23 cellular contexts compared by ENCODE assay signal in genomic region chr12:50453872-50454271, GRCh38. TPM values are rescaled to one million over a fixed set of nuclear protein-coding genes. Genes with fewer than 3 reads are reported as not detected.
"Had no signal": no experiment of that assay in that cellular context is flagged by ENCODE, and none has a peak within 500 bp of the region (broad histone marks: within the 10 kb centered on the region; RNA-seq: fewer than 3 reads in every experiment).

No MANE protein-coding gene starts in this region.

- H3K4me3 Mint-ChIP-seq: activated naive CD4-positive, alpha-beta T cell treated with anti-CD3 and anti-CD28 coated beads, Interleukin-2, amount 10 ng/mL, durations not matched to agents 7 days and 5 days; natural killer cell treated with Interleukin-12 subunit alpha and Interleukin-12 subunit beta and Interleukin-15 and Interleukin-18, amount 100 ng/mL, for 72 hours had no signal

- H3K4me1 Mint-ChIP-seq: activated naive CD4-positive, alpha-beta T cell treated with anti-CD3 and anti-CD28 coated beads, Interleukin-2, amount 10 ng/mL, durations not matched to agents 7 days and 5 days had no signal

- H3K9me3 ChIP-seq: body of pancreas, tibial nerve, uterus had no signal

- H3K27ac ChIP-seq: body of pancreas, coronary artery, tibial nerve, uterus had no signal

- H3K27me3 Mint-ChIP-seq: activated naive CD4-positive, alpha-beta T cell treated with anti-CD3 and anti-CD28 coated beads, Interleukin-2, amount 10 ng/mL, durations not matched to agents 7 days and 5 days; natural killer cell treated with Interleukin-12 subunit alpha and Interleukin-12 subunit beta and Interleukin-15 and Interleukin-18, amount 100 ng/mL, for 72 hours had no signal

- H3K4me3 ChIP-seq: body of pancreas, coronary artery, tibial nerve, uterus had no signal

- H3K9me3 Mint-ChIP-seq: activated naive CD4-positive, alpha-beta T cell treated with anti-CD3 and anti-CD28 coated beads, Interleukin-2, amount 10 ng/mL, durations not matched to agents 7 days and 5 days; activated T-helper 2 cell treated with anti-CD3 and anti-CD28 coated beads, Interferon-gamma antibody, Interleukin-2, Interleukin-4, amounts not matched to agents 10 μg/mL and 5 μg/mL and 100 μg/mL, durations not matched to agents 14 hours and 24 hours and 36 hours; natural killer cell treated with Interleukin-12 subunit alpha and Interleukin-12 subunit beta and Interleukin-15 and Interleukin-18, amount 100 ng/mL, for 72 hours had no signal

- H3K4me1 ChIP-seq: body of pancreas, uterus had no signal

- H3K27ac Mint-ChIP-seq: activated naive CD4-positive, alpha-beta T cell treated with anti-CD3 and anti-CD28 coated beads, Interleukin-2, amount 10 ng/mL, durations not matched to agents 7 days and 5 days; activated T-helper 2 cell treated with anti-CD3 and anti-CD28 coated beads, Interferon-gamma antibody, Interleukin-2, Interleukin-4, amounts not matched to agents 10 μg/mL and 5 μg/mL and 100 μg/mL, durations not matched to agents 14 hours and 24 hours and 36 hours; natural killer cell treated with Interleukin-12 subunit alpha and Interleukin-12 subunit beta and Interleukin-15 and Interleukin-18, amount 100 ng/mL, for 72 hours had no signal

- DNase-seq: activated CD4-positive, alpha-beta T cell treated with anti-CD3 and anti-CD28 coated beads, Interleukin-2, amount 50 U/mL, for 4 hours; activated naive CD4-positive, alpha-beta T cell treated with anti-CD3 and anti-CD28 coated beads, Interleukin-2, amount 10 ng/mL, durations not matched to agents 7 days and 5 days; body of pancreas; caudate nucleus; foreskin melanocyte; kidney glomerular epithelial cell; mesendoderm; nucleus accumbens; small intestine; stimulated activated CD4-positive, alpha-beta T cell treated with anti-CD3 and anti-CD28 coated beads, Interleukin-4, amount 100 ng/mL, for 24 hours; stimulated activated naive CD4-positive, alpha-beta T cell; substantia nigra; T1000; uterus had no signal

- H3K27me3 ChIP-seq: body of pancreas, tibial nerve, uterus had no signal

- ATAC-seq: activated CD4-positive, CD25-positive, alpha-beta regulatory T cell treated with anti-CD3 and anti-CD28 coated beads, Interleukin-2, amount 50 U/mL, for 24 hours; body of pancreas; esophagus mucosa; natural killer cell treated with Interleukin-12 subunit alpha and Interleukin-12 subunit beta and Interleukin-15 and Interleukin-18, amount 100 ng/mL, for 72 hours had no signal

- H3K36me3 ChIP-seq: uterus had no signal

RNA-seq across cellular contexts. Expression of gene FAM186A, which starts 57.5 kb away (rescaled TPM):
- total RNA-seq: activated T-helper 2 cell treated with anti-CD3 and anti-CD28 coated beads, Interferon-gamma antibody, Interleukin-2, Interleukin-4, amounts not matched to agents 10 μg/mL and 5 μg/mL and 100 μg/mL, durations not matched to agents 14 hours and 24 hours and 36 hours; body of pancreas; esophagus mucosa; liver; natural killer cell treated with Interleukin-12 subunit alpha and Interleukin-12 subunit beta and Interleukin-15 and Interleukin-18, amount 100 ng/mL, for 72 hours; posterior vena cava; tibial nerve; uterus had no signal
- polyA plus RNA-seq: adipose tissue, small intestine had no signal
